ENCODE assay signal across 8 cellular contexts in the genomic region with DNA sequence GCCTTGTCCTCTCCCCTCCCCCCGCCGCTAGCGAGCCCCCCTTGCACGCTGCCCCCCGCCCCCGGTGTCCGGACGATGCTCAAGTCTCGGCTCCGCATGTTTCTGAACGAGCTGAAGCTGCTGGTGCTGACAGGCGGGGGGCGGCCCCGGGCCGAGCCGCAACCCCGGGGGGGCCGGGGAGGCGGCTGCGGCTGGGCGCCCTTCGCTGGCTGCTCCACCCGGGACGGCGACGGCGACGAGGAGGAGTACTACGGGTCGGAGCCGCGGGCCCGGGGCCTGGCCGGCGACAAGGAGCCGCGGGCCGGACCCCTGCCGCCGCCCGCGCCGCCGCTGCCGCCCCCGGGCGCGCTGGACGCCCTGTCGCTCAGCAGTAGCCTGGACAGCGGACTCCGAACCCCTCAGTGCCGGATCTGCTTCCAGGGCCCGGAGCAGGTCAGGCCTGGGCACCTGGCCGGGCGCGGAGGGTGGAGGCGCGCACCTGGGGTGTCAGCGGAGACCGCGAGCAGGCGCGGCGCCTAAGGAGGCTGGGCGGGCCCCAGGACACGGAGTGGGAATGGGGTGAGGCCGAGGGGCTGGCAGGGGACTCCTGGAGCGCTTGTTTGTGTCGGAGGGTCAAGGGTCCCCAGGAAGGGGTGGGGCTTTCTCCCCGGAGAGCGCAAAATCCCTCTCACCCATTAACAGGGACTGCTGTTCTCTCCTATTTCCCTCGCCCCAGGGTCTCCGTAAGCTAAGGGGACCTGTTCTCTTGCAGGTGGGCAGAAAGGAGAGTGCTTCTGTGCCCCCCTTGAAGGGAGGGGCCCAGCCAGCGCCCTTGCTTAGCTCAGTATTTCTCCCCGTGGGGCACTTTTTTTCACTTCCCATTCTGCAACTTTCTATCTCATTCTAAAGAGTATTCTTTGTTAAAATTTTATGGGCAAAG. TPM values are rescaled to one million over a fixed set of nuclear protein-coding genes. Genes with fewer than 3 reads are reported as not detected.
DNase-seq lines count a peak whose midpoint lies in the region; ATAC-seq and TF ChIP-seq lines count a peak whose summit lies in the region.

No MANE protein-coding gene starts in this region.

- ATAC-seq in natural killer cell treated with Interleukin-12 subunit alpha and Interleukin-12 subunit beta and Interleukin-15 and Interleukin-18, amount 100 ng/mL, for 72 hours = no peak
- no peak for ATAC-seq in HG03460 (IDR thresholded peaks at IDR 0.05; ENCODE audit: unreplicated experiment)
- no peak for ATAC-seq in HG02642 (IDR thresholded peaks at IDR 0.05; ENCODE audit: poor library complexity, unreplicated experiment)
- no peak for ATAC-seq in HG03139 (IDR thresholded peaks at IDR 0.05; ENCODE audit: unreplicated experiment)

- H3K4me1 ChIP-seq in endocrine pancreas (ENCODE audit: control insufficient read depth, insufficient read depth, low read length) = peaks cover 8% of the 10 kb centered on the region

- TF ChIP-seq CTCF in WI38 (IDR thresholded peaks at IDR 0.05; ENCODE audit: low read depth, low read length) = no peak

- no peaks in the 10 kb centered on the region for H3K9me3 ChIP-seq in endocrine pancreas (ENCODE audit: control insufficient read depth, low read length)

- H3K27me3 ChIP-seq in endocrine pancreas (ENCODE audit: control insufficient read depth, insufficient read depth, low read length) = no peaks in the 10 kb centered on the region

- peak overlapping the region; percentile 63 to 86 for H3K27ac Mint-ChIP-seq in natural killer cell treated with Interleukin-12 subunit alpha and Interleukin-12 subunit beta and Interleukin-15 and Interleukin-18, amount 100 ng/mL, for 72 hours

- H3K4me3 Mint-ChIP-seq in natural killer cell treated with Interleukin-12 subunit alpha and Interleukin-12 subunit beta and Interleukin-15 and Interleukin-18, amount 100 ng/mL, for 72 hours = peak overlapping the region; percentile 88

- peak; percentile 47 for DNase-seq in stimulated activated CD4-positive, alpha-beta T cell treated with anti-CD3 and anti-CD28 coated beads, Interleukin-15, amount 100 ng/mL, for 24 hours
- no peak for DNase-seq in stimulated activated CD4-positive, alpha-beta T cell treated with anti-CD3 and anti-CD28 coated beads, Interleukin-4, amount 100 ng/mL, for 4 hours
- DNase-seq in natural killer cell treated with Interleukin-12 subunit alpha and Interleukin-12 subunit beta and Interleukin-15 and Interleukin-18, amount 100 ng/mL, for 72 hours (ENCODE audit: low spot score) = no peak

- H3K4me3 ChIP-seq in WI38 (ENCODE audit: low read depth, low read length) (peak overlapping the region; percentile 60), endocrine pancreas (ENCODE audit: control insufficient read depth, insufficient read depth, low read length) (peak overlapping the region; percentile 54)

- peaks cover 55 to 58% of the 10 kb centered on the region in 2 donors for H3K4me1 Mint-ChIP-seq in natural killer cell treated with Interleukin-12 subunit alpha and Interleukin-12 subunit beta and Interleukin-15 and Interleukin-18, amount 100 ng/mL, for 72 hours (ENCODE audit: low read depth in 2 of 2)

- no peaks in the 10 kb centered on the region for H3K27me3 Mint-ChIP-seq in natural killer cell treated with Interleukin-12 subunit alpha and Interleukin-12 subunit beta and Interleukin-15 and Interleukin-18, amount 100 ng/mL, for 72 hours

- peaks cover 2% of the 10 kb centered on the region for H3K36me3 ChIP-seq in endocrine pancreas (ENCODE audit: control insufficient read depth, insufficient read depth, low read length)

- H3K36me3 Mint-ChIP-seq in natural killer cell treated with Interleukin-12 subunit alpha and Interleukin-12 subunit beta and Interleukin-15 and Interleukin-18, amount 100 ng/mL, for 72 hours = peaks cover 9% of the 10 kb centered on the region

- H3K9ac ChIP-seq in endocrine pancreas (ENCODE audit: control insufficient read depth, insufficient read depth, low read length) = peak overlapping the region; percentile 84

- no peaks in the 10 kb centered on the region for H3K9me3 Mint-ChIP-seq in natural killer cell treated with Interleukin-12 subunit alpha and Interleukin-12 subunit beta and Interleukin-15 and Interleukin-18, amount 100 ng/mL, for 72 hours

RNA-seq across cellular contexts. Expression of a gene that starts 0.8 kb away (rescaled TPM):
- total RNA-seq in natural killer cell treated with Interleukin-12 subunit alpha and Interleukin-12 subunit beta and Interleukin-15 and Interleukin-18, amount 100 ng/mL, for 72 hours = 10 to 100 TPM; 15.8 to 17.0 TPM

RNA-seq across cellular contexts. Expression of a gene that starts 3.6 kb away (rescaled TPM):
- 100 to 1,000 TPM; 111 to 278 TPM for total RNA-seq in natural killer cell treated with Interleukin-12 subunit alpha and Interleukin-12 subunit beta and Interleukin-15 and Interleukin-18, amount 100 ng/mL, for 72 hours

RNA-seq across cellular contexts. Expression of a gene that starts 10.9 kb away (rescaled TPM):
- total RNA-seq in natural killer cell treated with Interleukin-12 subunit alpha and Interleukin-12 subunit beta and Interleukin-15 and Interleukin-18, amount 100 ng/mL, for 72 hours = 10 to 100 TPM; 14.4 to 34.9 TPM

RNA-seq across cellular contexts. Expression of a gene that starts 11.2 kb away (rescaled TPM):
- total RNA-seq in natural killer cell treated with Interleukin-12 subunit alpha and Interleukin-12 subunit beta and Interleukin-15 and Interleukin-18, amount 100 ng/mL, for 72 hours = 10 to 100 TPM; 11.7 to 18.8 TPM

RNA-seq across cellular contexts. Expression of a gene that starts 16.2 kb away (rescaled TPM):
- 10 to 100 TPM; 42.9 to 51.2 TPM for total RNA-seq in natural killer cell treated with Interleukin-12 subunit alpha and Interleukin-12 subunit beta and Interleukin-15 and Interleukin-18, amount 100 ng/mL, for 72 hours
